Comparison of ENCODE assay signal across 1 cellular context in genomic region chrX:39196192-39197102, GRCh38.
TF ChIP-seq lines count a peak whose summit lies in the region.

No MANE protein-coding gene starts in this region.

TF ChIP-seq in K562, 482 proteins besides CTCF, POLR2A, EP300 and RAD21 (continued from another document):
- TF ChIP-seq, protein P1, sequence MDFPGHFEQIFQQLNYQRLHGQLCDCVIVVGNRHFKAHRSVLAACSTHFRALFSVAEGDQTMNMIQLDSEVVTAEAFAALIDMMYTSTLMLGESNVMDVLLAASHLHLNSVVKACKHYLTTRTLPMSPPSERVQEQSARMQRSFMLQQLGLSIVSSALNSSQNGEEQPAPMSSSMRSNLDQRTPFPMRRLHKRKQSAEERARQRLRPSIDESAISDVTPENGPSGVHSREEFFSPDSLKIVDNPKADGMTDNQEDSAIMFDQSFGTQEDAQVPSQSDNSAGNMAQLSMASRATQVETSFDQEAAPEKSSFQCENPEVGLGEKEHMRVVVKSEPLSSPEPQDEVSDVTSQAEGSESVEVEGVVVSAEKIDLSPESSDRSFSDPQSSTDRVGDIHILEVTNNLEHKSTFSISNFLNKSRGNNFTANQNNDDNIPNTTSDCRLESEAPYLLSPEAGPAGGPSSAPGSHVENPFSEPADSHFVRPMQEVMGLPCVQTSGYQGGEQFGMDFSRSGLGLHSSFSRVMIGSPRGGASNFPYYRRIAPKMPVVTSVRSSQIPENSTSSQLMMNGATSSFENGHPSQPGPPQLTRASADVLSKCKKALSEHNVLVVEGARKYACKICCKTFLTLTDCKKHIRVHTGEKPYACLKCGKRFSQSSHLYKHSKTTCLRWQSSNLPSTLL (IDR thresholded peaks at IDR 0.05) = no peak
- TF ChIP-seq ZNF431 (CRISPR knock-in tag; IDR thresholded peaks at IDR 0.05) (no peak), ZNF830 (CRISPR knock-in tag; IDR thresholded peaks at IDR 0.05) (no peak), HMBOX1 (IDR thresholded peaks at IDR 0.05) (0 out of 2 replicates have a peak, but pooled peaks have one; percentile 34), BRD9 (IDR thresholded peaks at IDR 0.05; ENCODE audit: low read depth, partially characterized antibody) (no peak), RFX1 (IDR thresholded peaks at IDR 0.05) (no peak), TEAD4 (IDR thresholded peaks at IDR 0.05; ENCODE audit: low read length) (peak; percentile 59; the same call in 1 of the 2 replicates), TEAD4 (CRISPR knock-in tag; IDR thresholded peaks at IDR 0.05; ENCODE audit: borderline replicate concordance) (no peak), ERF (CRISPR knock-in tag; IDR thresholded peaks at IDR 0.05) (no peak), CTBP1 (IDR thresholded peaks at IDR 0.05; ENCODE audit: borderline replicate concordance) (peak; percentile 46; the same call in 1 of the 2 replicates), MGA (IDR thresholded peaks at IDR 0.05) (peak; percentile 42; the same call in 1 of the 2 replicates), E2F3 (CRISPR knock-in tag; IDR thresholded peaks at IDR 0.05) (no peak), NCOA4 (IDR thresholded peaks at IDR 0.05; ENCODE audit: partially characterized antibody) (no peak), L3MBTL2 (IDR thresholded peaks at IDR 0.05) (peak; percentile 52; the same call in 1 of the 2 replicates), ZNF518B (CRISPR knock-in tag; IDR thresholded peaks at IDR 0.05) (no peak), C11orf30 (IDR thresholded peaks at IDR 0.05; ENCODE audit: low read depth) (peak; percentile 82), TAL1 (IDR thresholded peaks at IDR 0.05) (peak; percentile 28), MAFK (IDR thresholded peaks at IDR 0.05; ENCODE audit: low read length) (peak; percentile 70), CBFA2T3 (IDR thresholded peaks at IDR 0.05) (peak; percentile 66), SMARCA4 (IDR thresholded peaks at IDR 0.05) (0 out of 2 replicates have a peak, but pooled peaks have one; percentile 40), FOSL1 (tag; conservative IDR thresholded peaks at IDR 0.05) (peak; percentile 85), CBFA2T2 (conservative IDR thresholded peaks at IDR 0.05) (peak; percentile 34; the same call in 1 of the 2 replicates), ESRRA (IDR thresholded peaks at IDR 0.05; ENCODE audit: borderline replicate concordance, low read depth) (peak; percentile 91; the same call in 1 of the 2 replicates), NCOR1 (IDR thresholded peaks at IDR 0.05) (0 out of 2 replicates have a peak, but pooled peaks have one; percentile 27), MLLT1 (IDR thresholded peaks at IDR 0.05) (peak in 1 of 2 experiments; percentile 86; a peak in 2 of 4 replicates), TCF3 (CRISPR knock-in tag; IDR thresholded peaks at IDR 0.05) (peak; percentile 52; the same call in 1 of the 2 replicates)
